9 cellular contexts compared by ENCODE assay signal in genomic region chr5:2752059-2752874, GRCh38. TPM values are rescaled to one million over a fixed set of nuclear protein-coding genes. Genes with fewer than 3 reads are reported as not detected.
DNase-seq lines count a peak whose midpoint lies in the region; ATAC-seq and TF ChIP-seq lines count a peak whose summit lies in the region.
"Had no signal": no experiment of that assay in that cellular context is flagged by ENCODE, and none has a peak within 500 bp of the region (broad histone marks: within the 10 kb centered on the region; RNA-seq: fewer than 3 reads in every experiment).

No MANE protein-coding gene starts in this region.

- intact Hi-C loops in dorsolateral prefrontal cortex (cut with DNase I), result loop anchor here in 1 of 2 donors (10.0 kb wide), 1 partner anchor 853 kb away; no protein-coding TSS in a partner anchor

- H3K4me3 ChIP-seq in MG63 (peak overlapping the region; percentile 99), dorsolateral prefrontal cortex (peak overlapping the region in 35 of 59 donors; percentile 3 to 54 (median 31))

- no peak overlapping the region for H3K27ac ChIP-seq in dorsolateral prefrontal cortex

- H3K27me3 ChIP-seq in MG63, result no peaks in the 10 kb centered on the region
- H3K27me3 ChIP-seq in dorsolateral prefrontal cortex, result peaks cover 26 to 98% (median 96%) of the 10 kb centered on the region in 45 donors

- no peak for ATAC-seq in HG03571 (IDR thresholded peaks at IDR 0.05; ENCODE audit: unreplicated experiment)

- peaks cover 23% of the 10 kb centered on the region for H3K36me3 ChIP-seq in MG63

- DNase-seq in AG08396 (ENCODE audit: low spot score), result peak; percentile 39
- DNase-seq in MG63, result peak; percentile 88
- DNase-seq in dorsolateral prefrontal cortex, result no peak
- peak; percentile 81 for DNase-seq in mesenteric fat pad (ENCODE audit: low spot score)
- DNase-seq in HPDE6-E6E7 (ENCODE audit: extremely low spot score), result no peak
- DNase-seq in hippocampal formation (lab: John Stamatoyannopoulos, UW), result no peak
- no peak for DNase-seq in activated T-cell treated with anti-CD3 and anti-CD28 coated beads, Interleukin-2, amount 50 U/mL, for 1 hour
- DNase-seq: DND-41 had no signal

- TF ChIP-seq CTCF in dorsolateral prefrontal cortex (IDR thresholded peaks at IDR 0.05 in 54 of 56, conservative IDR thresholded peaks at IDR 0.05 in 2 of 56; ENCODE audit: low read depth in 1 of 56, partially characterized antibody in 56 of 56), result no peak

- no peaks in the 10 kb centered on the region for H3K9me3 ChIP-seq in MG63

RNA-seq across cellular contexts. Expression of gene IRX2, which starts 0.8 kb away (rescaled TPM):
- total RNA-seq in MG63 (2014; rRNA removed; shearing (Covaris generic); ENCODE audit: low replicate concordance), result 21.5 and 25.3 TPM in 2 replicates
- under 1 TPM in 15 of 120 experiments, not detected in 105; 0.17 to 0.41 (median 0.24) TPM for total RNA-seq in dorsolateral prefrontal cortex
- total RNA-seq in mesenteric fat pad, result 0.45 TPM

Comparison
In these comparisons a context has a peak if more than half of its experiments do, and no peak if none do; other contexts are left out.
1. DNase-seq: peak in AG08396 (single experiment), MG63 (single experiment) and mesenteric fat pad (single experiment); none in dorsolateral prefrontal cortex (0 of 10), HPDE6-E6E7 (single experiment), hippocampal formation (0 of 2) and activated T-cell treated with anti-CD3 and anti-CD28 coated beads, Interleukin-2, amount 50 U/mL, for 1 hour (single experiment).
2. RNA of gene IRX2, which starts 0.8 kb away (total RNA-seq): 21.5 to 25.3 TPM in MG63; 0.45 TPM in mesenteric fat pad (single experiment) and 0.17 to 0.41 TPM in dorsolateral prefrontal cortex; every median in the first group is over 10 times any median in the second.